ENCODE assay signal across 10 cellular contexts in the genomic region with DNA sequence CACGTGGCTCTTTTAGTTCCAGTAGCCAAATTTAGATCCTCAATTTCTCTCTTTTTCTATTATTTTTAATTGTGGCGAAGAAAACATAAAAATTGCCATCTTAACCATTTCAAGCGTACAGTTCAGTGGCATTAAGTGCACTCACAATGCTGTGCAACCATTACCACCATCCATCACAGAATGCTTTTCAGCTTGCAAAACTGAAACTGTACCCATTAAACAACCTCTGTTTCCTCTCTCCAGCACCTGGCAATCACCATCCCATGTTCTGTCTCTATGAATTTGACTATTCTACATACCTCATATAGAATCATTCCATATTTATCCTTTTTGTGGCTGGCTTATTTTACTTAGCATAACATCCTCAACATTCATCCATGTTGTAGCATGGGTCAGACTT.
DNase-seq lines count a peak whose midpoint lies in the region; ATAC-seq and TF ChIP-seq lines count a peak whose summit lies in the region.
"Had no signal": no experiment of that assay in that cellular context is flagged by ENCODE, and none has a peak within 500 bp of the region (broad histone marks: within the 10 kb centered on the region; RNA-seq: fewer than 3 reads in every experiment).

No MANE protein-coding gene starts in this region.

- H3K36me3 ChIP-seq in prostate gland, result no peaks in the 10 kb centered on the region

- peaks cover 4% of the 10 kb centered on the region for H3K4me1 ChIP-seq in prostate gland (replicated peaks)

- TF ChIP-seq CTCF in prostate gland (IDR thresholded peaks at IDR 0.05), result no peak

- DNase-seq in prostate gland (ENCODE audit: low spot score), result no peak
- no peak for DNase-seq in nucleus accumbens (lab: John Stamatoyannopoulos, UW)
- no peak for DNase-seq in NCI-H2227 treated with DMSO at 0.1 percent for 48 hours (lab: John Stamatoyannopoulos, UW)
- no peak for DNase-seq in SHP77 treated with DMSO at 0.1 percent for 48 hours (lab: John Stamatoyannopoulos, UW)
- DNase-seq in SIG-M5 treated with dmso at 0.1 percent for 504 hours (lab: John Stamatoyannopoulos, UW; ENCODE audit: unreplicated experiment), result no peak
- DNase-seq: kidney; NK-92 treated with Interleukin-12 subunit alpha and Interleukin-12 subunit beta, amount 100 ng/mL, for 24 hours had no signal

- 94% methylated on average over 3 of the region's 3 CpGs for WGBS in prostate gland

- ATAC-seq in GM18907 (IDR thresholded peaks at IDR 0.05; ENCODE audit: unreplicated experiment) (peak; percentile 56), GM21786 (IDR thresholded peaks at IDR 0.05; ENCODE audit: unreplicated experiment) (peak; percentile 21), HG03342 (IDR thresholded peaks at IDR 0.05; ENCODE audit: unreplicated experiment) (peak; percentile 47)

- TF ChIP-seq POLR2A in prostate gland (IDR thresholded peaks at IDR 0.05), result no peak

- no peaks in the 10 kb centered on the region for H3K27me3 ChIP-seq in prostate gland (replicated peaks; ENCODE audit: insufficient read depth)

- intact Hi-C loops in prostate gland (cut with DNase I), result no loop called here

- peak overlapping the region; percentile 37 to 70 for H3K27ac ChIP-seq in prostate gland

- H3K9me3 ChIP-seq in prostate gland, result no peaks in the 10 kb centered on the region

- H3K4me3 ChIP-seq in prostate gland, result no peak overlapping the region
